In genomic region chr6:132279592-132280139, GRCh38 we compare ENCODE assay signal across 1 cellular context.
TF ChIP-seq lines count a peak whose summit lies in the region.

No MANE protein-coding gene starts in this region.

TF ChIP-seq in HepG2, 621 proteins besides CTCF, POLR2A, EP300 and RAD21 (continued from another document):
- 0 out of 2 replicates have a peak, but pooled peaks have one; percentile 48 for TF ChIP-seq CBX5 (CRISPR knock-in tag; IDR thresholded peaks at IDR 0.05; ENCODE audit: borderline replicate concordance)
- TF ChIP-seq ZNF850 (CRISPR knock-in tag; conservative IDR thresholded peaks at IDR 0.05): no peak
- TF ChIP-seq ZNF75D (CRISPR knock-in tag; IDR thresholded peaks at IDR 0.05; ENCODE audit: borderline replicate concordance): no peak
- no peak for TF ChIP-seq ZFYVE20 (CRISPR knock-in tag; IDR thresholded peaks at IDR 0.05; ENCODE audit: borderline replicate concordance, low read depth)
- 0 out of 2 replicates have a peak, but pooled peaks have one; percentile 47 for TF ChIP-seq RNF2 (conservative IDR thresholded peaks at IDR 0.05; ENCODE audit: low read depth)
- peak; percentile 48; the same call in 1 of the 2 replicates for TF ChIP-seq RXRB (CRISPR knock-in tag; IDR thresholded peaks at IDR 0.05; ENCODE audit: borderline replicate concordance)
- TF ChIP-seq MBNL3 (CRISPR knock-in tag; conservative IDR thresholded peaks at IDR 0.05): no peak
- TF ChIP-seq ZNF800 (CRISPR knock-in tag; IDR thresholded peaks at IDR 0.05): 0 out of 2 replicates have a peak, but pooled peaks have one; percentile 24
- TF ChIP-seq CC2D1A (CRISPR knock-in tag; IDR thresholded peaks at IDR 0.05): no peak
- TF ChIP-seq ZNF549 (CRISPR knock-in tag; IDR thresholded peaks at IDR 0.05): no peak
- TF ChIP-seq PAXIP1 (CRISPR knock-in tag; conservative IDR thresholded peaks at IDR 0.05): no peak
- no peak for TF ChIP-seq SAFB2 (CRISPR knock-in tag; IDR thresholded peaks at IDR 0.05; ENCODE audit: borderline replicate concordance, low read depth)
- TF ChIP-seq ELF3 (CRISPR knock-in tag; IDR thresholded peaks at IDR 0.05): peak; percentile 26; the same call in 1 of the 2 replicates
- TF ChIP-seq ESRRA (CRISPR knock-in tag; IDR thresholded peaks at IDR 0.05; ENCODE audit: low read depth): no peak
- TF ChIP-seq ZFP1 (CRISPR knock-in tag; IDR thresholded peaks at IDR 0.05): no peak
- no peak for TF ChIP-seq HOXA3 (CRISPR knock-in tag; IDR thresholded peaks at IDR 0.05)
